23 cellular contexts compared by ENCODE assay signal in the genomic region with DNA sequence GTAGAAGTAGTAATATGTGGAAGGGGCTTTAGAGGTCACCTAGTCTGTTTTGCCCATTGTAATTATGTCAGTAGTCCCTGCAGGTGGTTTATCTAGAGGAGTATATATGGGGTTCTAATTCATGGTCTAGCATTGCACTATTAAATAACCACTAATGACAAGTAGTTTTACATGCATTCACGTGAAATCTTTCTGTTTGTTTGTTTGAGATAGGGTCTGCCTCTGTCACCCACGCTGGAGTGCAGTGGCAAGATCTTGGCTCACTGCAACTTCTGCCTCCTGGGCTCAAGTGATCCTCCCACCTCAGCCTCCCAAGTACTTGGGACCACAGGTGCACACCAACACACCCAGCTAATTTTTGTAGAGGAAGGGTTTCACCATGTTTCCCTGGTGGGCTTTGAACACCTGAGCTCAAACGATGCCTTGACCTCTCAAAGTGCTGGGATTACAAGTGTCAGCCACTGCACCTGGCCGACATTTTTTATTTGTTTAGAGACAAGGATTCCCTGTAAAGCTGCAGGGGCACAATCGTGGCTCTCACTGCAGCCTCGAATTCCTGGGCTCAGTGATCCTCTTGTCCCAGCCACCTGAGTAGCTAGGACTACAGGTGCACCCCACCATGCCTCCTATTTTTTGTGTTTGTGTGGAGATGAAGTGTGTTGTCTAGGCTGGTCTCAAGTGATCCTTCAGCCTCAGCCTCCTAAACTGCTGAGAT. TPM values are rescaled to one million over a fixed set of nuclear protein-coding genes. Genes with fewer than 3 reads are reported as not detected.
DNase-seq lines count a peak whose midpoint lies in the region; ATAC-seq, FAIRE-seq and TF ChIP-seq lines count a peak whose summit lies in the region.
"Had no signal": no experiment of that assay in that cellular context is flagged by ENCODE, and none has a peak within 500 bp of the region (broad histone marks: within the 10 kb centered on the region; RNA-seq: fewer than 3 reads in every experiment).

No MANE protein-coding gene starts in this region.

- POLR2A ChIA-PET in HEK293 (lab: Yijun Ruan, JAX): interaction anchor here (1.4 to 1.6 kb wide), 2 partner anchors 12 kb away, joined by 4 to 5 read pairs; partner anchors contain the start of gene PSEN1
- POLR2A ChIA-PET in H1 (lab: Charles Lee; ENCODE audit: partially characterized antibody): interaction anchor here (0.7 to 8.7 kb wide), 12 partner anchors 11 to 75 kb away, joined by 3 to 57 read pairs (median 4); partner anchors contain the start of genes PSEN1 and RBM25

- peak overlapping the region in 1 of 2 experiments; percentile 25; a peak in 2 of 4 replicates for H3K4me2 ChIP-seq in H1 (ENCODE audit: insufficient read depth in 1 of 2, low read depth in 2 of 2, low read length in 2 of 2)
- H3K4me2 ChIP-seq: A549, smooth muscle cell had no signal

- DNase-seq in activated T-cell treated with anti-CD3 and anti-CD28 coated beads, Interleukin-2, amount 50 U/mL, for 24 hours: no peak
- DNase-seq in activated T-cell treated with anti-CD3 and anti-CD28 coated beads, Interleukin-2, amount 50 U/mL, for 72 hours: no peak
- DNase-seq in H1 (ENCODE audit: low read depth in 1 of 2, low spot score in 2 of 2) (no peak), osteocyte (ENCODE audit: extremely low spot score, unreplicated experiment) (peak; percentile 46), hepatic stellate cell (ENCODE audit: low spot score) (no peak), chondrocyte (ENCODE audit: low spot score) (no peak)
- no peak for DNase-seq in activated CD4-positive, alpha-beta T cell treated with anti-CD3 and anti-CD28 coated beads, Interleukin-2, amount 50 U/mL, for 4 hours
- DNase-seq: activated effector memory CD4-positive, alpha-beta T cell treated with anti-CD3 and anti-CD28 coated beads, Interleukin-2, amount 50 U/mL, for 16 hours; activated T-cell treated with anti-CD3 and anti-CD28 coated beads for 4 hours; AML-193; DMS153; IMR-90; NCI-H526; SJCRH30; stimulated activated CD4-positive, alpha-beta T cell treated with anti-CD3 and anti-CD28 coated beads, Interleukin-1b, Interleukin-23, amount 100 ng/mL, for 48 hours; trophoblast cell had no signal

- no peak overlapping the region for H3K14ac ChIP-seq in H1 (ENCODE audit: insufficient read length)

- ATAC-seq in activated T-cell treated with anti-CD3 and anti-CD28 coated beads, Interleukin-2, amount 50 U/mL, for 72 hours (replicated peaks in 1 of 2): no peak
- ATAC-seq: activated CD4-positive, CD25-positive, alpha-beta regulatory T cell treated with anti-CD3 and anti-CD28 coated beads, Interleukin-2, amount 50 U/mL, for 24 hours; left lobe of liver had no signal

- no peaks in the 10 kb centered on the region for H3K23me2 ChIP-seq in H1 (ENCODE audit: low read depth, low read length)

- no peaks in the 10 kb centered on the region for H3K4me1 Mint-ChIP-seq in activated T-cell treated with anti-CD3 and anti-CD28 coated beads, Interleukin-2, amount 50 U/mL, for 24 hours (ENCODE audit: low read depth)
- no peaks in the 10 kb centered on the region for H3K4me1 Mint-ChIP-seq in activated T-cell treated with anti-CD3 and anti-CD28 coated beads, Interleukin-2, amount 50 U/mL, for 72 hours (ENCODE audit: low read depth)
- H3K4me1 Mint-ChIP-seq in osteocyte (ENCODE audit: unreplicated experiment) (no peaks in the 10 kb centered on the region), chondrocyte (ENCODE audit: low read depth) (no peaks in the 10 kb centered on the region)

- no peaks in the 10 kb centered on the region; the same call in none of the 2 replicates for H3K79me1 ChIP-seq in H1 (ENCODE audit: low read depth, low read length)

- H3K9me3 ChIP-seq in HEK293 (ENCODE audit: control insufficient read depth, insufficient read depth, low read depth, low read length) (no peaks in the 10 kb centered on the region), H1 (ENCODE audit: insufficient read depth in 2 of 2, low read depth in 1 of 2, low read length in 1 of 2) (no peaks in the 10 kb centered on the region)
- H3K9me3 ChIP-seq: A549, SJCRH30 had no signal

- no peak overlapping the region for H4K91ac ChIP-seq in H1 (replicated peaks; ENCODE audit: insufficient read length, low read length)

- no peak for FAIRE-seq in H1 (lab: Jason Lieb, UNC)
- FAIRE-seq: A549, G401.6, RCC 7860 had no signal

- TF ChIP-seq CTCF in HEK293 (tag by site-specific recombination; IDR thresholded peaks at IDR 0.05) (no peak), H1 (IDR thresholded peaks at IDR 0.05; ENCODE audit: control extremely low read depth in 1 of 3, insufficient read depth in 1 of 3, low read depth in 1 of 3, low read length in 3 of 3) (no peak), osteocyte (IDR thresholded peaks at IDR 0.05) (no peak), chondrocyte (IDR thresholded peaks at IDR 0.05) (no peak)

- CTCF ChIA-PET in HEK293 (lab: Yijun Ruan, JAX) (interaction anchor here (0.6 kb wide), 1 partner anchor 1536 kb away, joined by 3 read pairs; no protein-coding TSS in a partner anchor), H1 (lab: Charles Lee; ENCODE audit: partially characterized antibody) (no interaction called here)

- H4K20me1 ChIP-seq in H1 (replicated peaks in 1 of 2; ENCODE audit: control insufficient read depth in 1 of 2, insufficient read depth in 2 of 2, low read length in 2 of 2): peaks cover 6 to 9% of the 10 kb centered on the region in 2 experiments

- peak overlapping the region; percentile 56 for H3K27ac ChIP-seq in HEK293 (ENCODE audit: extremely low read depth, low read depth, low read length)
- H3K27ac ChIP-seq in H1 (ENCODE audit: low read depth, low read length): no peak overlapping the region
- H3K27ac ChIP-seq: A549, SJCRH30 had no signal

- TF ChIP-seq POLR2A in H1 (IDR thresholded peaks at IDR 0.05; ENCODE audit: control extremely low read depth in 1 of 2, low read depth in 2 of 2, low read length in 2 of 2): no peak

- no peak overlapping the region for H3K23ac ChIP-seq in H1 (ENCODE audit: insufficient read length)

- H3K27me3 Mint-ChIP-seq in activated T-cell treated with anti-CD3 and anti-CD28 coated beads, Interleukin-2, amount 50 U/mL, for 24 hours: no peaks in the 10 kb centered on the region
- no peaks in the 10 kb centered on the region for H3K27me3 Mint-ChIP-seq in activated T-cell treated with anti-CD3 and anti-CD28 coated beads, Interleukin-2, amount 50 U/mL, for 72 hours (ENCODE audit: low read depth)
- H3K27me3 Mint-ChIP-seq in osteocyte (ENCODE audit: unreplicated experiment) (no peaks in the 10 kb centered on the region), chondrocyte (ENCODE audit: low read depth) (no peaks in the 10 kb centered on the region)

- H3K18ac ChIP-seq in H1 (ENCODE audit: extremely low read depth, low read length): no peak overlapping the region

- no peaks in the 10 kb centered on the region for H3K79me2 ChIP-seq in H1 (ENCODE audit: control insufficient read depth in 1 of 2, insufficient read depth in 2 of 2, low read length in 2 of 2)

- H3K36me3 Mint-ChIP-seq in activated T-cell treated with anti-CD3 and anti-CD28 coated beads, Interleukin-2, amount 50 U/mL, for 24 hours (ENCODE audit: low read depth): peaks cover 71% of the 10 kb centered on the region
- H3K36me3 Mint-ChIP-seq in activated T-cell treated with anti-CD3 and anti-CD28 coated beads, Interleukin-2, amount 50 U/mL, for 72 hours (ENCODE audit: insufficient read depth in 2 of 2): peaks cover 2 to 15% of the 10 kb centered on the region in 2 donors
- H3K36me3 Mint-ChIP-seq in osteocyte (ENCODE audit: unreplicated experiment) (peaks cover 32% of the 10 kb centered on the region), chondrocyte (ENCODE audit: low read depth) (peaks cover 24% of the 10 kb centered on the region)

- H2BK20ac ChIP-seq in H1 (ENCODE audit: low read length): no peak overlapping the region

- H2BK15ac ChIP-seq in H1 (ENCODE audit: low read length): no peak overlapping the region

- no peak overlapping the region for H4K8ac ChIP-seq in H1 (ENCODE audit: extremely low read depth, insufficient read depth, low read length)

- H3K27me3 ChIP-seq in H1 (replicated peaks in 1 of 4; ENCODE audit: control insufficient read depth in 3 of 4, extremely low read depth in 1 of 4, insufficient read depth in 3 of 4, low read length in 3 of 4): no peaks in the 10 kb centered on the region
- H3K27me3 ChIP-seq: SJCRH30 had no signal

- H3K4me1 ChIP-seq in HEK293 (ENCODE audit: control insufficient read depth, insufficient read depth, low read length) (peaks cover 28% of the 10 kb centered on the region), H1 (replicated peaks in 1 of 4; ENCODE audit: control insufficient read depth in 3 of 4, insufficient read depth in 4 of 4, low read length in 3 of 4) (peaks cover 3 to 18% (median 10%) of the 10 kb centered on the region in 4 experiments)
- H3K4me1 ChIP-seq: A549, SJCRH30 had no signal

- no peak overlapping the region for H2AFZ ChIP-seq in H1 (ENCODE audit: low read length)

- peak overlapping the region; percentile 13 for H3K27ac Mint-ChIP-seq in activated T-cell treated with anti-CD3 and anti-CD28 coated beads, Interleukin-2, amount 50 U/mL, for 24 hours
- H3K27ac Mint-ChIP-seq in activated T-cell treated with anti-CD3 and anti-CD28 coated beads, Interleukin-2, amount 50 U/mL, for 72 hours: no peak overlapping the region
- H3K27ac Mint-ChIP-seq in osteocyte (ENCODE audit: unreplicated experiment) (no peak overlapping the region), chondrocyte (ENCODE audit: unreplicated experiment) (no peak overlapping the region)

- 78% methylated on average over 6 of the region's 6 CpGs; no CpG with 5 or more reads in 1 of the 2 experiments for WGBS in H1 (ENCODE audit: extremely low coverage in 1 of 2, insufficient coverage in 1 of 2, insufficient read length in 1 of 2, insufficient replicate concordance in 2 of 2, low coverage in 1 of 2, low lambda C conversion rate in 2 of 2, missing lambda C conversion rate in 1 of 2), 2 experiments

- no peak for TF ChIP-seq EP300 in H1 (IDR thresholded peaks at IDR 0.05; ENCODE audit: borderline replicate concordance in 1 of 2, low read depth in 2 of 2, low read length in 2 of 2)

- H3K9me3 Mint-ChIP-seq in activated T-cell treated with anti-CD3 and anti-CD28 coated beads, Interleukin-2, amount 50 U/mL, for 24 hours: no peaks in the 10 kb centered on the region
- H3K9me3 Mint-ChIP-seq in activated T-cell treated with anti-CD3 and anti-CD28 coated beads, Interleukin-2, amount 50 U/mL, for 72 hours: no peaks in the 10 kb centered on the region
- H3K9me3 Mint-ChIP-seq in osteocyte (ENCODE audit: unreplicated experiment) (no peaks in the 10 kb centered on the region), chondrocyte (ENCODE audit: low read depth) (no peaks in the 10 kb centered on the region)

- no peak overlapping the region for H4K5ac ChIP-seq in H1 (ENCODE audit: insufficient read length, low read depth, low read length)

- H3K36me3 ChIP-seq in HEK293 (ENCODE audit: control insufficient read depth in 2 of 2, insufficient read depth in 1 of 2, low read length in 2 of 2): peaks cover 13 to 40% of the 10 kb centered on the region in 2 experiments
- H3K36me3 ChIP-seq in H1 (ENCODE audit: control insufficient read depth in 2 of 4, insufficient read depth in 4 of 4, low read length in 3 of 4): peaks cover 5 to 34% (median 17%) of the 10 kb centered on the region in 4 experiments; a peak in 4 of 8 replicates

- no peak for TF ChIP-seq RAD21 in H1 (IDR thresholded peaks at IDR 0.05 in 1 of 2, conservative IDR thresholded peaks at IDR 0.05 in 1 of 2; ENCODE audit: low read depth in 2 of 2, low read length in 2 of 2)

- H3K4ac ChIP-seq in H1 (replicated peaks; ENCODE audit: insufficient read length, low read depth, low read length): no peak overlapping the region

- H2AK5ac ChIP-seq in H1 (ENCODE audit: low read depth, low read length): no peak overlapping the region

- H2BK5ac ChIP-seq in H1 (ENCODE audit: low read depth, low read length): no peak overlapping the region

- H3K56ac ChIP-seq in H1 (replicated peaks; ENCODE audit: insufficient read length, low read depth, low read length): no peak overlapping the region

- no peak overlapping the region for H3K4me3 ChIP-seq in HEK293 (ENCODE audit: low read depth, low read length)
- H3K4me3 ChIP-seq in H1 (ENCODE audit: extremely low read depth in 1 of 4, insufficient read depth in 2 of 4, low read depth in 3 of 4, low read length in 4 of 4): no peak overlapping the region
- H3K4me3 ChIP-seq: A549, SJCRH30, smooth muscle cell had no signal

- H2BK12ac ChIP-seq in H1 (ENCODE audit: low read depth, low read length): no peak overlapping the region

- no peak overlapping the region for H2BK120ac ChIP-seq in H1 (replicated peaks; ENCODE audit: low read depth, low read length)

- H3K4me3 Mint-ChIP-seq in activated T-cell treated with anti-CD3 and anti-CD28 coated beads, Interleukin-2, amount 50 U/mL, for 24 hours: no peak overlapping the region
- H3K4me3 Mint-ChIP-seq in activated T-cell treated with anti-CD3 and anti-CD28 coated beads, Interleukin-2, amount 50 U/mL, for 72 hours: no peak overlapping the region
- H3K4me3 Mint-ChIP-seq in osteocyte (ENCODE audit: unreplicated experiment) (no peak overlapping the region), chondrocyte (ENCODE audit: unreplicated experiment) (no peak overlapping the region)

- H3K9ac ChIP-seq in H1 (replicated peaks in 1 of 4; ENCODE audit: extremely low read depth in 1 of 4, low read depth in 3 of 4, low read length in 3 of 4): no peak overlapping the region

RNA-seq across cellular contexts. Expression of gene PSEN1, which starts 12.0 kb away (rescaled TPM):
- 10 to 100 TPM; 40.1 to 42.2 TPM for total RNA-seq in activated T-cell treated with anti-CD3 and anti-CD28 coated beads, Interleukin-2, amount 50 U/mL, for 72 hours
- total RNA-seq in H1 (2021; fragmentation: NEBNext Ultra II Directional; extraction: Animal tissue kit (Norgen Biotek cat#: 25700)): 38.7 TPM in 2 replicates
- 10.1 and 12.0 TPM in 2 replicates for polyA plus RNA-seq in H1 (2011; rRNA removed)
- 12.9 TPM for polyA plus RNA-seq in H1 (2011; cell fraction: cytosol; rRNA removed)
- 14.4 TPM for polyA plus RNA-seq in H1 (2011; cell fraction: nucleus; rRNA removed)
- 27.1 to 29.1 TPM (median 27.3 TPM) in 4 replicates for polyA plus RNA-seq in H1 (2012, experiment 1 of 2)
- polyA plus RNA-seq in H1 (2012, experiment 2 of 2): 3.7 TPM
- 40.0 TPM for polyA plus RNA-seq in H1 (2013, experiment 1 of 2)
- 44.0 TPM for polyA plus RNA-seq in H1 (2013, experiment 2 of 2)
- 45.8 and 64.5 TPM in 2 replicates for polyA minus RNA-seq in H1 (2011; rRNA and poly(A)+ RNA removed)
- 20.4 TPM for polyA minus RNA-seq in H1 (2011; cell fraction: cytosol; rRNA and poly(A)+ RNA removed)
- 25.4 TPM for polyA minus RNA-seq in H1 (2011; cell fraction: nucleus; rRNA and poly(A)+ RNA removed)
- total RNA-seq in osteocyte (64.4 and 64.6 TPM in 2 replicates), chondrocyte (51.1 to 58.6 TPM (median 58.5 TPM) in 3 replicates)
